ENCODE assay signal across 27 cellular contexts in genomic region chr20:38325167-38325566, GRCh38.
"Had no signal": no experiment of that assay in that cellular context is flagged by ENCODE, and none has a peak within 500 bp of the region (broad histone marks: within the 10 kb centered on the region; RNA-seq: fewer than 3 reads in every experiment).

No MANE protein-coding gene starts in this region.

- H3K27ac ChIP-seq: PC-9, Peyer's patch, RWPE1, SJCRH30, SK-N-MC had no signal

- H3K27me3 ChIP-seq: MG63, Peyer's patch, SJCRH30 had no signal

- DNase-seq: Kasumi-1, KG1, MG63, NCI-H1092, NCI-H1105, NCI-H1417 treated with DMSO at 0.1 percent for 48 hours, NCI-H1436 treated with DMSO at 0.1 percent for 48 hours, NCI-H1694 treated with DMSO at 0.1 percent for 48 hours, NCI-H187 treated with DMSO at 0.1 percent for 48 hours, NCI-H2029, NCI-H2081, NCI-H226, NCI-H446 treated with DMSO at 0.1 percent for 48 hours, NCI-H510A, NCI-H526, NCI-H748 treated with DMSO at 0.1 percent for 48 hours, PC-9, Peyer's patch, SHP77, SIG-M5, T-cell had no signal

- H3K4me3 ChIP-seq: K562, MG63, PC-9, Peyer's patch, SJCRH30, SK-N-MC had no signal

- H3K4me2 ChIP-seq: PC-9 had no signal

- ATAC-seq: K562, Right ventricle myocardium inferior, SK-N-SH treated with all-trans-retinoic acid at 6 μM for 48 hours, T-cell had no signal

- H3K4me1 ChIP-seq: Peyer's patch, SJCRH30 had no signal

- H2AFZ ChIP-seq: PC-9 had no signal

- H3K36me3 ChIP-seq: MG63, Peyer's patch, SJCRH30 had no signal

- H3K9me3 ChIP-seq: MG63, Peyer's patch, SJCRH30 had no signal
